Comparison of ENCODE assay signal across 13 cellular contexts in the genomic region with DNA sequence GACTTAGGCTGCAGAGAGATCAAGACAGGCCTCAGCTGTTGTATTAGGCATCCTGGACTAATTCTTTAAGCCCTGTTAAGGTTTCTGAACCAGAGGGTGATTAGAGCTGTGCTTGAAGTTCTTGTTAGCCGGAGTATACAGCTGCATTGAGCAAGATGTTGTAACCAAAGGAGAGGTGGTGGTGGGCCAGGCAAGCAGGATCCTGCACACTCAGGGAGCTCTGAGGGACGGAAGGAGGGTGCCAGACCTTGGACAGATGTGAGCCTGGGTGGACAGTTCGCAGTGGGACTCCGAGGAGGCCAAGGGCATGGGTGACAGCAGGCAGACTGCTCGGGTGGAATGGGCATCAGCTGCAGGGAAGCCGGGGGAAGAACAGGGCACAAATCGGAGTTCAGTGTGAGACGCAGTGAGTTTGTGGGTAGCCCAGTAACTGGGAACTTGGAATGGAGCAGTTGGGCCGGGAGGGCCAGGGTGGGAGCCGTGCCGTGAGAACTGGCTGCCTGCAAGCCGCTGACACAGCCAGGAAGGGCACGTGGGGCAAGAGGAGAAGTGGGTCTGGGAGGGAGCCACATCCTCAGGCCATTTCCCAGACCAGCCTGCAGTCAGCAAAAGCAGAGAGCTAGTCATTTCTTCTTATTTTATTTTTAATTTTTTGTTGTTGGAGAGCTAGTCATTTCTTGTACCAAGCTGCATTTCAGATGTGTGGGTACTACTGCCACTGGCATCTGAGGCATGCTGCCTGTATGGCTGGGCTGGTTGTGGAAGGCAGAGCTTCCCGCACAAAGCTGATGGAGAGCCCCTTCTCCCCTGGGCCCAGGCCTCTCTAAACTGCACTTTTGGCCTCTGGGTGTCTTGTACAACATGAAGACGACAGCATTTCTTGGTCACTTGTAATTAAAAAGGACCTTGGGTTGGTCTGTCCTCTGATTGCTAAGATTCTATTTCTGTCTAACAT.
A peak's percentile ranks its signal among the peaks of the same experiment; 100 is the strongest.
DNase-seq lines count a peak whose midpoint lies in the region; ATAC-seq, FAIRE-seq and TF ChIP-seq lines count a peak whose summit lies in the region.
"Had no signal": no experiment of that assay in that cellular context is flagged by ENCODE, and none has a peak within 500 bp of the region (broad histone marks: within the 10 kb centered on the region; RNA-seq: fewer than 3 reads in every experiment).

No MANE protein-coding gene starts in this region.

- H3K4me3 ChIP-seq in Caco-2 (ENCODE audit: low read depth, low read length) (no peak overlapping the region), astrocyte (ENCODE audit: insufficient read depth, low read depth, low read length) (no peak overlapping the region), testis (no peak overlapping the region), smooth muscle cell (no peak overlapping the region)
- H3K4me3 ChIP-seq: BLaER1 treated with 17β-estradiol and CSF1 and Interleukin-3, amounts not matched to agents 10 nM and 100 nM had no signal

- H3K9me3 Mint-ChIP-seq in Caco-2 (ENCODE audit: unreplicated experiment) (no peaks in the 10 kb centered on the region), astrocyte (ENCODE audit: unreplicated experiment) (no peaks in the 10 kb centered on the region)
- H3K9me3 Mint-ChIP-seq: activated naive CD8-positive, alpha-beta T cell treated with anti-CD3 and anti-CD28 coated beads, Interleukin-2, amount 10 ng/mL, durations not matched to agents 7 days and 5 days had no signal

- FAIRE-seq in astrocyte (lab: Jason Lieb, UNC) = no peak

- peaks cover 14% of the 10 kb centered on the region for H3K4me1 Mint-ChIP-seq in Caco-2 (ENCODE audit: low read depth, unreplicated experiment)
- peaks cover 18% of the 10 kb centered on the region for H3K4me1 Mint-ChIP-seq in astrocyte (ENCODE audit: low read depth, unreplicated experiment)
- H3K4me1 Mint-ChIP-seq: activated naive CD8-positive, alpha-beta T cell treated with anti-CD3 and anti-CD28 coated beads, Interleukin-2, amount 10 ng/mL, durations not matched to agents 7 days and 5 days had no signal

- CTCF ChIA-PET in Caco-2 (lab: Charles Lee) = no interaction called here

- peak; percentile 78 for ATAC-seq in left ventricle myocardium superior
- ATAC-seq: HCT116 had no signal

- WGBS in testis, 2 donors = 73 to 75% methylated on average over 15 of the region's 15 CpGs
- WGBS in smooth muscle cell (ENCODE audit: low lambda C conversion rate) = 92% methylated on average over 13 of the region's 15 CpGs

- H3K27ac ChIP-seq in astrocyte (ENCODE audit: low read depth, low read length) (no peak overlapping the region), testis (peak overlapping the region in 1 of 2 donors; percentile 0), smooth muscle cell (ENCODE audit: low read depth) (no peak overlapping the region)
- H3K27ac ChIP-seq: BLaER1 treated with 17β-estradiol and CSF1 and Interleukin-3, amounts not matched to agents 10 nM and 100 nM had no signal

- no peaks in the 10 kb centered on the region for H3F3A ChIP-seq in smooth muscle cell (ENCODE audit: low read depth)

- H2AFZ ChIP-seq in astrocyte (ENCODE audit: low read depth, low read length) = no peak overlapping the region
- H2AFZ ChIP-seq in smooth muscle cell (ENCODE audit: low read depth) = no peak overlapping the region

- intact Hi-C loops in Caco-2 (cut with micrococcal nuclease; ENCODE audit: unreplicated experiment) (no loop called here), left ventricle myocardium superior (cut with micrococcal nuclease) (no loop called here), testis (cut with DNase I; ENCODE audit: low total_unique reads) (loop anchor here (5.0 kb wide), 1 partner anchor 64 kb away; no protein-coding TSS in a partner anchor)

- H3K4me3 Mint-ChIP-seq in Caco-2 (ENCODE audit: unreplicated experiment) (no peak overlapping the region), astrocyte (ENCODE audit: unreplicated experiment) (no peak overlapping the region)
- H3K4me3 Mint-ChIP-seq: activated naive CD8-positive, alpha-beta T cell treated with anti-CD3 and anti-CD28 coated beads, Interleukin-2, amount 10 ng/mL, durations not matched to agents 7 days and 5 days had no signal

- H3K27me3 ChIP-seq in Caco-2 (replicated peaks; ENCODE audit: control insufficient read depth, insufficient read depth, low read length) (no peaks in the 10 kb centered on the region), astrocyte (ENCODE audit: insufficient read depth, low read length) (no peaks in the 10 kb centered on the region), testis (no peaks in the 10 kb centered on the region), smooth muscle cell (ENCODE audit: low read depth) (no peaks in the 10 kb centered on the region)
- H3K27me3 ChIP-seq: BLaER1 treated with 17β-estradiol and CSF1 and Interleukin-3, amounts not matched to agents 10 nM and 100 nM had no signal

- no peaks in the 10 kb centered on the region for H3K27me3 Mint-ChIP-seq in Caco-2 (ENCODE audit: insufficient read depth, unreplicated experiment)
- H3K27me3 Mint-ChIP-seq in astrocyte (ENCODE audit: low read depth, unreplicated experiment) = no peaks in the 10 kb centered on the region
- H3K27me3 Mint-ChIP-seq: activated naive CD8-positive, alpha-beta T cell treated with anti-CD3 and anti-CD28 coated beads, Interleukin-2, amount 10 ng/mL, durations not matched to agents 7 days and 5 days had no signal

- H3K36me3 ChIP-seq in Caco-2 (ENCODE audit: control insufficient read depth, insufficient read depth, low read length) = peaks cover 2% of the 10 kb centered on the region; the same call in 1 of the 2 replicates
- H3K36me3 ChIP-seq in astrocyte (ENCODE audit: insufficient read depth, low read length) = peaks cover 55% of the 10 kb centered on the region
- no peaks in the 10 kb centered on the region for H3K36me3 ChIP-seq in testis (ENCODE audit: low read depth, missing control alignments)
- H3K36me3 ChIP-seq in smooth muscle cell (ENCODE audit: low read depth) = peaks cover 3% of the 10 kb centered on the region

- H3K79me2 ChIP-seq in astrocyte (ENCODE audit: insufficient read depth, low read length) (peaks cover 12% of the 10 kb centered on the region), smooth muscle cell (ENCODE audit: low read depth) (no peaks in the 10 kb centered on the region)

- no TSS peak for BruUV-seq in Caco-2 (replicated peaks; lab: Mats Ljungman, UMichigan)

- POLR2A ChIA-PET in Caco-2 (lab: Charles Lee) = no interaction called here

- H3K4me2 ChIP-seq in astrocyte (ENCODE audit: low read length) (no peak overlapping the region), smooth muscle cell (no peak overlapping the region)
- H3K4me2 ChIP-seq: BLaER1 treated with 17β-estradiol and CSF1 and Interleukin-3, amounts not matched to agents 10 nM and 100 nM had no signal

- H3K9ac ChIP-seq in astrocyte (ENCODE audit: low read length) (no peak overlapping the region), smooth muscle cell (ENCODE audit: low read depth) (no peak overlapping the region)
- H3K9ac ChIP-seq: BLaER1 treated with 17β-estradiol and CSF1 and Interleukin-3, amounts not matched to agents 10 nM and 100 nM had no signal

- TF ChIP-seq POLR2A in testis (IDR thresholded peaks at IDR 0.05) = no peak

- TF ChIP-seq CTCF in Caco-2 (IDR thresholded peaks at IDR 0.05; ENCODE audit: insufficient read depth in 1 of 2, low read depth in 1 of 2, low read length in 1 of 2, severe bottlenecking in 1 of 2, unreplicated experiment in 1 of 2) (no peak), astrocyte (IDR thresholded peaks at IDR 0.05; ENCODE audit: insufficient read depth, low read depth, low read length) (no peak), testis (IDR thresholded peaks at IDR 0.05) (no peak), smooth muscle cell (IDR thresholded peaks at IDR 0.05; ENCODE audit: borderline replicate concordance, insufficient read depth, poor library complexity, severe bottlenecking) (no peak)

- H3K9me3 ChIP-seq in Caco-2 (no peaks in the 10 kb centered on the region), astrocyte (ENCODE audit: insufficient read depth, low read depth, low read length) (no peaks in the 10 kb centered on the region), testis (no peaks in the 10 kb centered on the region), smooth muscle cell (replicated peaks; ENCODE audit: low read depth) (no peaks in the 10 kb centered on the region)
- H3K9me3 ChIP-seq: BLaER1 treated with 17β-estradiol and CSF1 and Interleukin-3, amounts not matched to agents 10 nM and 100 nM had no signal

- H3K36me3 Mint-ChIP-seq in Caco-2 (ENCODE audit: insufficient read depth, unreplicated experiment) (peaks cover 67% of the 10 kb centered on the region), astrocyte (ENCODE audit: low read depth, unreplicated experiment) (peaks cover 38% of the 10 kb centered on the region)

- DNase-seq in Caco-2 (no peak), astrocyte (ENCODE audit: low read depth) (no peak), left ventricle myocardium superior (peak; percentile 77), putamen (ENCODE audit: low spot score) (peak; percentile 39), pons (ENCODE audit: low spot score) (no peak), testis (no peak), smooth muscle cell (lab: John Stamatoyannopoulos, UW; ENCODE audit: unreplicated experiment) (no peak), RPMI8226 (no peak)
- DNase-seq: activated CD4-positive, alpha-beta T cell treated with anti-CD3 and anti-CD28 coated beads for 48 hours; activated naive CD8-positive, alpha-beta T cell treated with anti-CD3 and anti-CD28 coated beads, Interleukin-2, amount 10 ng/mL, durations not matched to agents 7 days and 5 days; SIG-M5 had no signal

- H3K27ac Mint-ChIP-seq in Caco-2 (ENCODE audit: unreplicated experiment) = peak overlapping the region; percentile 34
- H3K27ac Mint-ChIP-seq in astrocyte (ENCODE audit: unreplicated experiment) = peak overlapping the region; percentile 31
- H3K27ac Mint-ChIP-seq: activated naive CD8-positive, alpha-beta T cell treated with anti-CD3 and anti-CD28 coated beads, Interleukin-2, amount 10 ng/mL, durations not matched to agents 7 days and 5 days had no signal

- H4K20me1 ChIP-seq in astrocyte (ENCODE audit: insufficient read depth, low read length) (peaks cover 56% of the 10 kb centered on the region), smooth muscle cell (ENCODE audit: low read depth) (peaks cover 13% of the 10 kb centered on the region)

- H3K4me1 ChIP-seq in Caco-2 = peaks cover 6% of the 10 kb centered on the region
- H3K4me1 ChIP-seq in astrocyte (ENCODE audit: insufficient read depth, low read length) = peaks cover 8% of the 10 kb centered on the region
- peaks cover 10% of the 10 kb centered on the region for H3K4me1 ChIP-seq in testis
- no peaks in the 10 kb centered on the region for H3K4me1 ChIP-seq in smooth muscle cell (ENCODE audit: low read depth)

Comparison
In these comparisons a context has a peak if more than half of its experiments do, and no peak if none do; other contexts are left out.
1. DNase-seq: peak in left ventricle myocardium superior (single experiment) and putamen (single experiment); none in Caco-2 (0 of 2), astrocyte (single experiment), pons (single experiment), testis (single experiment), smooth muscle cell (single experiment) and RPMI8226 (single experiment).